Comparison of ENCODE assay signal across 8 cellular contexts in genomic region chr1:235971020-235971419, GRCh38.
A peak's percentile ranks its signal among the peaks of the same experiment; 100 is the strongest.
DNase-seq lines count a peak whose midpoint lies in the region; ATAC-seq and TF ChIP-seq lines count a peak whose summit lies in the region.

No MANE protein-coding gene starts in this region.

- no peak for DNase-seq in CD8-positive, alpha-beta memory T cell
- DNase-seq in esophagus muscularis mucosa (ENCODE audit: extremely low spot score) (no peak), gastrocnemius medialis (no peak), midbrain (lab: John Stamatoyannopoulos, UW) (no peak), G401 (ENCODE audit: low spot score) (no peak), AG08395 (ENCODE audit: low spot score) (no peak)
- no peak for DNase-seq in stimulated activated CD4-positive, alpha-beta T cell treated with anti-CD3 and anti-CD28 coated beads, Interleukin-12 subunit alpha, Interleukin-12 subunit beta, amount 100 ng/mL, for 4 hours

- no peaks in the 10 kb centered on the region for H3K27me3 ChIP-seq in CD8-positive, alpha-beta memory T cell (ENCODE audit: insufficient read depth, low read length, poor library complexity, severe bottlenecking)
- H3K27me3 ChIP-seq in OCI-LY3 (ENCODE audit: low read depth, low read length) (peaks cover 19% of the 10 kb centered on the region), esophagus muscularis mucosa (no peaks in the 10 kb centered on the region), gastrocnemius medialis (no peaks in the 10 kb centered on the region)

- no peaks in the 10 kb centered on the region for H3K79me2 ChIP-seq in OCI-LY3 (ENCODE audit: low read length)

- 39% methylated on average over 3 of the region's 3 CpGs for WGBS in esophagus muscularis mucosa

- peaks cover 10% of the 10 kb centered on the region for H3K4me1 ChIP-seq in CD8-positive, alpha-beta memory T cell (ENCODE audit: insufficient read depth, low read length)
- H3K4me1 ChIP-seq in OCI-LY3 (ENCODE audit: low read length) = peaks cover 17% of the 10 kb centered on the region
- H3K4me1 ChIP-seq in esophagus muscularis mucosa = peaks cover 15 to 22% (median 21%) of the 10 kb centered on the region in 4 donors
- H3K4me1 ChIP-seq in gastrocnemius medialis = peaks cover 5 to 6% of the 10 kb centered on the region in 2 donors

- 0 out of 2 replicates have a peak overlapping the region, but pooled peaks have one; percentile 81 for H3K9ac ChIP-seq in OCI-LY3 (ENCODE audit: low read length)

- intact Hi-C loops in esophagus muscularis mucosa (cut with DNase I) (loop anchor here (5.0 to 10.0 kb wide), 4 partner anchors 94 to 459 kb away; partner anchors contain the start of genes LYST and NID1), gastrocnemius medialis (cut with DNase I; ENCODE audit: low total_unique reads) (loop anchor here (1.0 to 5.0 kb wide), 3 partner anchors 96 to 458 kb away; partner anchors contain the start of genes LYST and NID1)

- H3K4me3 ChIP-seq in CD8-positive, alpha-beta memory T cell (ENCODE audit: low read length) = no peak overlapping the region
- H3K4me3 ChIP-seq in OCI-LY3 (ENCODE audit: low read length) (peak overlapping the region; percentile 79), esophagus muscularis mucosa (peak overlapping the region in 3 of 4 donors; percentile 50 to 56 (median 53)), gastrocnemius medialis (peak overlapping the region in 1 of 4 donors; percentile 57)

- no peak for TF ChIP-seq CTCF in OCI-LY3 (IDR thresholded peaks at IDR 0.05; ENCODE audit: low read depth, low read length)
- no peak for TF ChIP-seq CTCF in esophagus muscularis mucosa (IDR thresholded peaks at IDR 0.05)
- no peak for TF ChIP-seq CTCF in gastrocnemius medialis (IDR thresholded peaks at IDR 0.05 in 4 of 5, conservative IDR thresholded peaks at IDR 0.05 in 1 of 5)

- TF ChIP-seq POLR2A in esophagus muscularis mucosa (IDR thresholded peaks at IDR 0.05; ENCODE audit: low read depth) = no peak
- no peak for TF ChIP-seq POLR2A in gastrocnemius medialis (IDR thresholded peaks at IDR 0.05)

- H3K9me3 Mint-ChIP-seq in CD8-positive, alpha-beta memory T cell = no peaks in the 10 kb centered on the region

- no peaks in the 10 kb centered on the region for H3K36me3 Mint-ChIP-seq in CD8-positive, alpha-beta memory T cell

- in situ Hi-C loops in gastrocnemius medialis (cut with MboI; ENCODE audit: low sequenced_read_pairs in 4 of 4) = loop anchor here in 2 of 4 donors (10.0 to 25.0 kb wide), 2 partner anchors 456 to 459 kb away; partner anchors contain the start of gene B3GALNT2 (in 1 of the 2)
- in situ Hi-C loops in G401 (cut with HindIII; ENCODE audit: low sequenced_read_pairs) = no loop called here

- no peak for TF ChIP-seq EP300 in esophagus muscularis mucosa (IDR thresholded peaks at IDR 0.05)

- peak overlapping the region in 5 of 8 donors; percentile 6 to 90 (median 73) for H3K27ac Mint-ChIP-seq in CD8-positive, alpha-beta memory T cell

- H3K4me2 ChIP-seq in OCI-LY3 (ENCODE audit: low read length) = peak overlapping the region; percentile 94

- CTCF ChIA-PET in CD8-positive, alpha-beta memory T cell (lab: Charles Lee) = interaction anchor here (0.6 to 4.6 kb wide), 61 partner anchors 8 to 815 kb away, joined by 3 to 71 read pairs (median 6); partner anchors contain the start of genes B3GALNT2, LYST and NID1

- no peak overlapping the region for H3K4me3 Mint-ChIP-seq in CD8-positive, alpha-beta memory T cell

- POLR2A ChIA-PET in CD8-positive, alpha-beta memory T cell (lab: Charles Lee) = interaction anchor here (0.6 to 2.9 kb wide), 5 partner anchors 18 to 1358 kb away, joined by 3 to 23 read pairs (median 4); partner anchors contain the start of gene LYST

- H3K36me3 ChIP-seq in CD8-positive, alpha-beta memory T cell (ENCODE audit: insufficient read depth, low read length) = no peaks in the 10 kb centered on the region
- H3K36me3 ChIP-seq in OCI-LY3 (replicated peaks; ENCODE audit: low read depth, low read length) = no peaks in the 10 kb centered on the region
- peaks cover 6 to 18% (median 11%) of the 10 kb centered on the region in 4 donors for H3K36me3 ChIP-seq in esophagus muscularis mucosa
- no peaks in the 10 kb centered on the region for H3K36me3 ChIP-seq in gastrocnemius medialis

- H3K27ac ChIP-seq in CD8-positive, alpha-beta memory T cell (ENCODE audit: low read depth, low read length) = no peak overlapping the region
- H3K27ac ChIP-seq in OCI-LY3 (ENCODE audit: low read length) = no peak overlapping the region
- peak overlapping the region; percentile 86 to 95 (median 92) for H3K27ac ChIP-seq in esophagus muscularis mucosa (replicated peaks in 1 of 4)
- H3K27ac ChIP-seq in gastrocnemius medialis = peak overlapping the region; percentile 57 to 80 (median 76)

- no peaks in the 10 kb centered on the region for H4K20me1 ChIP-seq in OCI-LY3 (ENCODE audit: insufficient read depth, low read length)

- ATAC-seq in gastrocnemius medialis = no peak

- H3K9me3 ChIP-seq in CD8-positive, alpha-beta memory T cell (ENCODE audit: low read length) = no peaks in the 10 kb centered on the region
- H3K9me3 ChIP-seq in OCI-LY3 (ENCODE audit: insufficient read depth, low read length) = no peaks in the 10 kb centered on the region
- no peaks in the 10 kb centered on the region for H3K9me3 ChIP-seq in esophagus muscularis mucosa
- no peaks in the 10 kb centered on the region for H3K9me3 ChIP-seq in gastrocnemius medialis

- peaks cover 16 to 17% (median 16%) of the 10 kb centered on the region in 3 donors for H3K4me1 Mint-ChIP-seq in CD8-positive, alpha-beta memory T cell

- peak overlapping the region; percentile 88; the same call in 1 of the 2 replicates for H2AFZ ChIP-seq in OCI-LY3 (ENCODE audit: low read depth, low read length)

- H3K27me3 Mint-ChIP-seq in CD8-positive, alpha-beta memory T cell = no peaks in the 10 kb centered on the region

Comparison
In these comparisons a context has a peak if more than half of its experiments do, and no peak if none do; other contexts are left out.
1. H3K27ac ChIP-seq: peak in esophagus muscularis mucosa (4 of 4) and gastrocnemius medialis (4 of 4); none in CD8-positive, alpha-beta memory T cell (single experiment) and OCI-LY3 (single experiment).